In genomic region chr1:55896210-55896609, GRCh38 we compare ENCODE assay signal across 1 cellular context.
TF ChIP-seq lines count a peak whose summit lies in the region.

No MANE protein-coding gene starts in this region.

TF ChIP-seq in K562, 482 proteins besides CTCF, POLR2A, EP300 and RAD21 (continued from another document):
- TF ChIP-seq CEBPG (CRISPR knock-in tag; IDR thresholded peaks at IDR 0.05) (no peak), CEBPG (tag; conservative IDR thresholded peaks at IDR 0.05 in 1 of 2, IDR thresholded peaks at IDR 0.05 in 1 of 2) (peak in 1 of 2 experiments; percentile 53; a peak in 2 of 4 replicates), RFX5 (IDR thresholded peaks at IDR 0.05; ENCODE audit: low read depth, low read length) (no peak), RNF2 (IDR thresholded peaks at IDR 0.05) (no peak), SP1 (CRISPR knock-in tag; IDR thresholded peaks at IDR 0.05) (no peak)
